ENCODE assay signal across 7 cellular contexts in the genomic region with DNA sequence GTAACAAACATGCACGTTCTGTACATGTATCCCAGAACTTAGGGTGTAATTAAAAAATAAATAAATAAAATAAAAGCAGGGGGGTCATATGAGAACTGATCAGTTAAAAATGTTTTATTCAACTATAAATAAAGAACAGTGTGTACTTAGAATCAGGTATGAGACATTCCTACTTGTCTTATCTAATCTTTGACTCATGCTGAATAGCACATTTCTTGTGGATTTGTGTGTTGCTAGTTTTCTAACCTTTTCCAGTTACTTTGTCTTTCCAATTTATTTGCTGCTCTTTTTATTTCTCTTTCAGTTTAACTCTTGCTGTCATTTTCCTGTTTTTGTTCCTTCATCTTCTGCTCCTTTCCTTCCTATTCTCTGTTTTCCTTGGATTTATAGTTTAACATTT.
"Had no signal": no experiment of that assay in that cellular context is flagged by ENCODE, and none has a peak within 500 bp of the region (broad histone marks: within the 10 kb centered on the region; RNA-seq: fewer than 3 reads in every experiment).

No MANE protein-coding gene starts in this region.

- H2AFZ ChIP-seq: GM23338 had no signal

- FAIRE-seq: H1, HepG2 had no signal

- ATAC-seq: GM23338, HepG2 had no signal

- H3K4me2 ChIP-seq: GM23338 had no signal

- H3K4me3 ChIP-seq: GM23338 had no signal

- DNase-seq: H9, HCEC 1CT, KBM-7 had no signal

- H3K27ac ChIP-seq: HL-60 had no signal
